In the genomic region with DNA sequence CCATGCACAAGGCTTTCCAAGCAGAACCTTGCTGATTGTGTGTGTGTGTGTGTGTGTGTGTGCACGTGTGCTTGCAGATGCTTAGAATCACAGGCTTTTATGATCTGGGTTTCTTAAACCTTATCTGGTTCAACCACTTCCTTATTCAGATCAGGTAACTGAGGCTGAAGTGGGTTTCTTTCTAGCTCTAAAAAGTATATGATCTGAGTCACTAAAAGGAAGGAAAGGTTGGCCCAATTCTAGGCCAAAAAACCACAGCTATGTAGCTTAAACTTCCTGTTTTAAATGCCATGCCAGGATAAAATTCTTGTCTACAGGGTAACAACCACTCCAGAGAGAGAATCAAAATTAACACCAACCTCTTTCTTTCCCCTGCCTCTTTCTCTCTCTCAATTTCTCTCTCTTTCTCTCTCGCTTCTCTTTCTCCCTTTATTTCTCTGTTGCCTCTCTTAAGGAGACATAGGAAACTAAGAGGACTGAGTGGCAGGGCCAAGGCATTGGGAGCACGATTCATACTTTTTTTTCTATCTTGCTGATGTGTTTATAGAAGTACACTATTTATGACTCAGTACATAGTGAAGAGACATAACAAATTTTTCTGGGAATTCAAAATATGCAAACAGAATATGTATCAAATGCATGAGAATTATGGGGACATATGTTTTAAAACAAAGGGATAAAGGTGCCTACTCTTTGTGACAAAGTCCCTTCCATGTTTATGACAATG, we compare ENCODE assay signal across 8 cellular contexts.
A peak's percentile ranks its signal among the peaks of the same experiment; 100 is the strongest.
DNase-seq lines count a peak whose midpoint lies in the region; ATAC-seq and TF ChIP-seq lines count a peak whose summit lies in the region.

No MANE protein-coding gene starts in this region.

- H4K20me1 ChIP-seq in Loucy (ENCODE audit: insufficient read depth, low read length, poor library complexity, severe bottlenecking) = no peaks in the 10 kb centered on the region

- peaks cover 28% of the 10 kb centered on the region for H3K36me3 Mint-ChIP-seq in activated CD8-positive, alpha-beta T cell treated with anti-CD3 and anti-CD28 coated beads, Interleukin-2, amount 10 ng/mL, durations not matched to agents 7 days and 5 days (ENCODE audit: low read depth)

- peak overlapping the region; percentile 63 for H3K4me2 ChIP-seq in Loucy (ENCODE audit: low read depth, low read length, poor library complexity, severe bottlenecking)

- peaks cover 22% of the 10 kb centered on the region for H3K9me3 Mint-ChIP-seq in activated CD8-positive, alpha-beta T cell treated with anti-CD3 and anti-CD28 coated beads, Interleukin-2, amount 10 ng/mL, durations not matched to agents 7 days and 5 days (ENCODE audit: insufficient read depth)

- H3K4me1 ChIP-seq in Loucy (ENCODE audit: insufficient read depth, low read length, poor library complexity, severe bottlenecking) = peaks cover 39% of the 10 kb centered on the region
- H3K4me1 ChIP-seq in left lung = peaks cover 0 to 19% of the 10 kb centered on the region in 2 donors

- H3F3A ChIP-seq in Loucy (ENCODE audit: low read depth) = peaks cover 5% of the 10 kb centered on the region

- no peaks in the 10 kb centered on the region for H3K9me2 ChIP-seq in Loucy (replicated peaks; ENCODE audit: low read depth, low read length)

- H3K27me3 ChIP-seq in Loucy (ENCODE audit: insufficient read depth, low read length, poor library complexity, severe bottlenecking) (peaks cover 37% of the 10 kb centered on the region), left lung (no peaks in the 10 kb centered on the region)

- H3K27ac ChIP-seq in left lung = no peak overlapping the region

- ATAC-seq in activated CD8-positive, alpha-beta T cell treated with anti-CD3 and anti-CD28 coated beads, Interleukin-2, amount 10 ng/mL, durations not matched to agents 7 days and 5 days = peak; percentile 82
- peak; percentile 40 for ATAC-seq in left lung
- ATAC-seq in GM21737 (IDR thresholded peaks at IDR 0.05; ENCODE audit: unreplicated experiment) = no peak

- TF ChIP-seq POLR2A in erythroblast (IDR thresholded peaks at IDR 0.05; ENCODE audit: low read length) = no peak

- no peak overlapping the region for H3K27ac Mint-ChIP-seq in activated CD8-positive, alpha-beta T cell treated with anti-CD3 and anti-CD28 coated beads, Interleukin-2, amount 10 ng/mL, durations not matched to agents 7 days and 5 days

- no peak for TF ChIP-seq CTCF in Loucy (conservative IDR thresholded peaks at IDR 0.05; ENCODE audit: low read length)
- TF ChIP-seq CTCF in left lung (IDR thresholded peaks at IDR 0.05) = no peak

- H3K79me2 ChIP-seq in Loucy (ENCODE audit: insufficient read depth, low read length) = no peaks in the 10 kb centered on the region

- peaks cover 20% of the 10 kb centered on the region for H3K4me1 Mint-ChIP-seq in activated CD8-positive, alpha-beta T cell treated with anti-CD3 and anti-CD28 coated beads, Interleukin-2, amount 10 ng/mL, durations not matched to agents 7 days and 5 days (ENCODE audit: low read depth)

- intact Hi-C loops in left lung (cut with DNase I) (no loop called here), cardiac septum (cut with DNase I) (no loop called here)

- H3K36me3 ChIP-seq in Loucy (ENCODE audit: insufficient read depth, low read length) (no peaks in the 10 kb centered on the region), left lung (no peaks in the 10 kb centered on the region)

- POLR2A ChIA-PET in activated CD8-positive, alpha-beta T cell treated with anti-CD3 and anti-CD28 coated beads, Interleukin-2, amount 10 ng/mL, durations not matched to agents 7 days and 5 days (lab: Charles Lee) = interaction anchor here (0.8 to 1.3 kb wide), 2 partner anchors 74 to 128 kb away, joined by 3 to 5 read pairs; no protein-coding TSS in a partner anchor

- H2AFZ ChIP-seq in Loucy (ENCODE audit: low read length) = no peak overlapping the region

- DNase-seq in CMK (ENCODE audit: low read depth) = peak; percentile 35
- peak; percentile 67 for DNase-seq in activated CD8-positive, alpha-beta T cell treated with anti-CD3 and anti-CD28 coated beads, Interleukin-2, amount 10 ng/mL, durations not matched to agents 7 days and 5 days
- DNase-seq in left lung = no peak
- DNase-seq in erythroblast (lab: John Stamatoyannopoulos, UW) = no peak
- DNase-seq in cardiac septum (ENCODE audit: low spot score) = no peak
- no peak for DNase-seq in cerebellar cortex (ENCODE audit: low spot score)

- H3K4me3 ChIP-seq in Loucy (ENCODE audit: low read length, poor library complexity, severe bottlenecking) (peak overlapping the region; percentile 50), left lung (no peak overlapping the region)

- H3K27me3 Mint-ChIP-seq in activated CD8-positive, alpha-beta T cell treated with anti-CD3 and anti-CD28 coated beads, Interleukin-2, amount 10 ng/mL, durations not matched to agents 7 days and 5 days (ENCODE audit: low read depth) = peaks cover 3% of the 10 kb centered on the region

- H3K9me3 ChIP-seq in Loucy (ENCODE audit: insufficient read depth, low read depth, low read length) (peaks cover 14% of the 10 kb centered on the region), left lung (peaks cover 0 to 3% of the 10 kb centered on the region in 2 donors)

- CTCF ChIA-PET in activated CD8-positive, alpha-beta T cell treated with anti-CD3 and anti-CD28 coated beads, Interleukin-2, amount 10 ng/mL, durations not matched to agents 7 days and 5 days (lab: Charles Lee) = interaction anchor here (0.7 to 1.7 kb wide), 3 partner anchors 32 to 141 kb away, joined by 3 to 5 read pairs (median 4); no protein-coding TSS in a partner anchor

- no peak overlapping the region for H3K9ac ChIP-seq in Loucy (ENCODE audit: low read depth, low read length, poor library complexity, severe bottlenecking)

- no peak overlapping the region for H3K4me3 Mint-ChIP-seq in activated CD8-positive, alpha-beta T cell treated with anti-CD3 and anti-CD28 coated beads, Interleukin-2, amount 10 ng/mL, durations not matched to agents 7 days and 5 days

Comparison
In these comparisons a context has a peak if more than half of its experiments do, and no peak if none do; other contexts are left out.
1. DNase-seq: peak in CMK (single experiment) and activated CD8-positive, alpha-beta T cell treated with anti-CD3 and anti-CD28 coated beads, Interleukin-2, amount 10 ng/mL, durations not matched to agents 7 days and 5 days (single experiment); none in left lung (0 of 2), erythroblast (0 of 2), cardiac septum (single experiment) and cerebellar cortex (single experiment).